5 cellular contexts compared by ENCODE assay signal in genomic region chr1:16489195-16489880, GRCh38. TPM values are rescaled to one million over a fixed set of nuclear protein-coding genes. Genes with fewer than 3 reads are reported as not detected.
"Had no signal": no experiment of that assay in that cellular context is flagged by ENCODE, and none has a peak within 500 bp of the region (broad histone marks: within the 10 kb centered on the region; RNA-seq: fewer than 3 reads in every experiment).

No MANE protein-coding gene starts in this region.

RNA-seq across cellular contexts. Expression of gene RNU1-1, which starts 24.7 kb away (rescaled TPM):
- total RNA-seq: GM23248, H4 had no signal
- polyA plus RNA-seq: GM23248, IMR-90 had no signal

RNA-seq across cellular contexts. Expression of gene SPATA21, which starts 52.1 kb away (rescaled TPM):
- total RNA-seq: GM23248, H4, H7, HT-29, IMR-90 had no signal
- polyA plus RNA-seq: GM23248, IMR-90 had no signal
